ENCODE assay signal across 15 cellular contexts in genomic region chr3:58564456-58565160, GRCh38. TPM values are rescaled to one million over a fixed set of nuclear protein-coding genes. Genes with fewer than 3 reads are reported as not detected.
DNase-seq lines count a peak whose midpoint lies in the region; ATAC-seq, FAIRE-seq and TF ChIP-seq lines count a peak whose summit lies in the region.
"Had no signal": no experiment of that assay in that cellular context is flagged by ENCODE, and none has a peak within 500 bp of the region (broad histone marks: within the 10 kb centered on the region; RNA-seq: fewer than 3 reads in every experiment).

No MANE protein-coding gene starts in this region.

- H3K36me3 ChIP-seq in skeletal muscle satellite cell (ENCODE audit: insufficient read depth, low read length), result no peaks in the 10 kb centered on the region
- H3K36me3 ChIP-seq: right lobe of liver had no signal

- no peak for TF ChIP-seq CTCF in foreskin keratinocyte (conservative IDR thresholded peaks at IDR 0.05)

- peak overlapping the region; percentile 70 for H3K9ac ChIP-seq in skeletal muscle satellite cell (ENCODE audit: low read depth, low read length)

- peak; percentile 77 for FAIRE-seq in H54 (lab: Jason Lieb, UNC)

- H3K27ac ChIP-seq in foreskin keratinocyte, result no peak overlapping the region
- H3K27ac ChIP-seq: right lobe of liver had no signal

- H3K4me1 ChIP-seq in foreskin keratinocyte (peaks cover 13% of the 10 kb centered on the region), skeletal muscle satellite cell (ENCODE audit: control insufficient read depth, insufficient read depth, low read length) (peaks cover 42% of the 10 kb centered on the region)

- no peak overlapping the region for H3K4me3 ChIP-seq in skeletal muscle satellite cell (ENCODE audit: low read length)
- H3K4me3 ChIP-seq: dorsolateral prefrontal cortex, right lobe of liver had no signal

- DNase-seq in H54 (ENCODE audit: insufficient read length, low spot score), result peak; percentile 63
- peak; percentile 40 for DNase-seq in T1000 (lab: John Stamatoyannopoulos, UW)
- peak; percentile 53 to 74 for DNase-seq in foreskin keratinocyte
- no peak for DNase-seq in NCI-H82 treated with DMSO at 0.1 percent for 48 hours (lab: John Stamatoyannopoulos, UW; ENCODE audit: unreplicated experiment)
- no peak for DNase-seq in DMS79 (lab: John Stamatoyannopoulos, UW)
- DNase-seq: dorsolateral prefrontal cortex; immature natural killer cell; KBM-7; NCI-H524; stimulated activated CD8-positive, alpha-beta memory T cell treated with anti-CD3 and anti-CD28 coated beads, Interleukin-4, amount 100 ng/mL, for 48 hours had no signal

- TF ChIP-seq POLR2A in H54 (IDR thresholded peaks at IDR 0.05; ENCODE audit: low read depth, low read length), result no peak

- ATAC-seq in foreskin keratinocyte (peak; percentile 63), GM19463 (IDR thresholded peaks at IDR 0.05; ENCODE audit: unreplicated experiment) (no peak), HG03175 (IDR thresholded peaks at IDR 0.05; ENCODE audit: unreplicated experiment) (no peak)

- H3K27me3 ChIP-seq in foreskin keratinocyte (no peaks in the 10 kb centered on the region), skeletal muscle satellite cell (ENCODE audit: control insufficient read depth, insufficient read depth, low read length) (no peaks in the 10 kb centered on the region)
- H3K27me3 ChIP-seq: dorsolateral prefrontal cortex, right lobe of liver had no signal

- peak overlapping the region; percentile 51 for H3K4me2 ChIP-seq in skeletal muscle satellite cell (ENCODE audit: low read length)

- no peaks in the 10 kb centered on the region for H3K9me3 ChIP-seq in skeletal muscle satellite cell (replicated peaks; ENCODE audit: low read length)
- H3K9me3 ChIP-seq: right lobe of liver had no signal

RNA-seq across cellular contexts. Expression of gene FAM107A, which starts 12.6 kb away (rescaled TPM):
- total RNA-seq in foreskin keratinocyte, result not detected in 2 replicates
- polyA plus RNA-seq in foreskin keratinocyte, result not detected in 2 replicates
- total RNA-seq in skeletal muscle satellite cell (2012; rRNA removed), result 0.22 TPM in 1 of 2 replicates, not detected in the other
- total RNA-seq: activated T-helper 1 cell treated with anti-CD3 and anti-CD28 coated beads, Interleukin-12 subunit alpha, Interleukin-12 subunit beta, Interleukin-2, Interleukin-4 antibody, amounts not matched to agents 30 ng/mL and 10 ng/mL and 1 ng/mL, durations not matched to agents 14 hours and 24 hours and 36 hours had no signal
- polyA plus RNA-seq: immature natural killer cell had no signal

RNA-seq across cellular contexts. Expression of gene ACOX2, which starts 27.6 kb away (rescaled TPM):
- total RNA-seq in foreskin keratinocyte, result 0.34 and 0.42 TPM in 2 replicates
- 0.39 and 0.74 TPM in 2 replicates for polyA plus RNA-seq in foreskin keratinocyte
- total RNA-seq in skeletal muscle satellite cell (2012; rRNA removed), result 13.8 and 15.7 TPM in 2 replicates
- total RNA-seq: activated T-helper 1 cell treated with anti-CD3 and anti-CD28 coated beads, Interleukin-12 subunit alpha, Interleukin-12 subunit beta, Interleukin-2, Interleukin-4 antibody, amounts not matched to agents 30 ng/mL and 10 ng/mL and 1 ng/mL, durations not matched to agents 14 hours and 24 hours and 36 hours had no signal
- polyA plus RNA-seq: immature natural killer cell had no signal

Comparison
In these comparisons a context has a peak if more than half of its experiments do, and no peak if none do; other contexts are left out.
1. DNase-seq: peak in H54 (single experiment), T1000 (single experiment) and foreskin keratinocyte (2 of 2); none in NCI-H82 treated with DMSO at 0.1 percent for 48 hours (single experiment) and DMS79 (single experiment).